ENCODE assay signal across 26 cellular contexts in genomic region chrX:132887569-132887968, GRCh38.
DNase-seq lines count a peak whose midpoint lies in the region; ATAC-seq, FAIRE-seq and TF ChIP-seq lines count a peak whose summit lies in the region.
"Had no signal": no experiment of that assay in that cellular context is flagged by ENCODE, and none has a peak within 500 bp of the region (broad histone marks: within the 10 kb centered on the region; RNA-seq: fewer than 3 reads in every experiment).

No MANE protein-coding gene starts in this region.

- H3K27ac ChIP-seq in SK-N-SH (ENCODE audit: low read depth in 2 of 2, low read length in 1 of 2) (no peak overlapping the region), astrocyte (ENCODE audit: low read depth, low read length) (no peak overlapping the region)
- H3K27ac ChIP-seq: 22Rv1, BLaER1 had no signal

- TF ChIP-seq CTCF in SK-N-SH (IDR thresholded peaks at IDR 0.05) (no peak), astrocyte (IDR thresholded peaks at IDR 0.05; ENCODE audit: insufficient read depth, low read depth, low read length) (no peak)

- no peaks in the 10 kb centered on the region for H3K27me3 Mint-ChIP-seq in astrocyte (ENCODE audit: low read depth, unreplicated experiment)
- H3K27me3 Mint-ChIP-seq: CD4-positive, CD25-positive, alpha-beta regulatory T cell had no signal

- H3K36me3 ChIP-seq in SK-N-SH (replicated peaks in 1 of 2; ENCODE audit: control insufficient read depth in 1 of 2, insufficient read depth in 2 of 2, low read length in 1 of 2) (no peaks in the 10 kb centered on the region), astrocyte (ENCODE audit: insufficient read depth, low read length) (no peaks in the 10 kb centered on the region)
- H3K36me3 ChIP-seq: BE2C, BLaER1 had no signal

- FAIRE-seq in astrocyte (lab: Jason Lieb, UNC), result peak; percentile 90
- FAIRE-seq: GM12878, GM12892, GM18507, GM19239 had no signal

- no peak for TF ChIP-seq EP300 in SK-N-SH (IDR thresholded peaks at IDR 0.05; ENCODE audit: borderline replicate concordance in 1 of 2, low read depth in 1 of 2, low read length in 1 of 2)

- no peak overlapping the region for H3K27ac Mint-ChIP-seq in astrocyte (ENCODE audit: unreplicated experiment)
- H3K27ac Mint-ChIP-seq: CD14-positive monocyte; CD4-positive, alpha-beta memory T cell; CD4-positive, CD25-positive, alpha-beta regulatory T cell; CD8-positive, alpha-beta memory T cell had no signal

- no peaks in the 10 kb centered on the region for H3F3A ChIP-seq in SK-N-SH (replicated peaks; ENCODE audit: insufficient read depth)

- H3K4me1 Mint-ChIP-seq in astrocyte (ENCODE audit: low read depth, unreplicated experiment), result no peaks in the 10 kb centered on the region
- H3K4me1 Mint-ChIP-seq: CD14-positive monocyte; CD4-positive, alpha-beta memory T cell; CD4-positive, CD25-positive, alpha-beta regulatory T cell; CD8-positive, alpha-beta memory T cell had no signal

- no peaks in the 10 kb centered on the region for H3K79me2 ChIP-seq in SK-N-SH (ENCODE audit: insufficient read depth)
- H3K79me2 ChIP-seq in astrocyte (ENCODE audit: insufficient read depth, low read length), result no peaks in the 10 kb centered on the region

- H3K9me3 ChIP-seq in SK-N-SH (no peaks in the 10 kb centered on the region), astrocyte (ENCODE audit: insufficient read depth, low read depth, low read length) (no peaks in the 10 kb centered on the region)
- H3K9me3 ChIP-seq: BE2C had no signal

- no peak for ATAC-seq in SK-N-SH treated with all-trans-retinoic acid at 6 μM for 48 hours
- ATAC-seq in GM19023 (IDR thresholded peaks at IDR 0.05; ENCODE audit: unreplicated experiment), result no peak
- ATAC-seq: GM12878 had no signal

- H3K9ac ChIP-seq in SK-N-SH (no peak overlapping the region), astrocyte (ENCODE audit: low read length) (no peak overlapping the region)
- H3K9ac ChIP-seq: BLaER1 had no signal

- no peaks in the 10 kb centered on the region for H3K9me2 ChIP-seq in SK-N-SH

- TF ChIP-seq RAD21 in SK-N-SH (IDR thresholded peaks at IDR 0.05; ENCODE audit: low read length), result no peak

- H3K4me1 ChIP-seq in SK-N-SH (ENCODE audit: control insufficient read depth in 1 of 2, insufficient read depth in 2 of 2, low read depth in 1 of 2, low read length in 1 of 2) (no peaks in the 10 kb centered on the region), astrocyte (ENCODE audit: insufficient read depth, low read length) (no peaks in the 10 kb centered on the region)
- H3K4me1 ChIP-seq: BE2C, BLaER1 had no signal

- POLR2A ChIA-PET in SK-N-SH (lab: Yijun Ruan, JAX), result no interaction called here

- H3K9me3 Mint-ChIP-seq in astrocyte (ENCODE audit: unreplicated experiment), result peaks cover 2% of the 10 kb centered on the region

- H3K36me3 Mint-ChIP-seq in astrocyte (ENCODE audit: low read depth, unreplicated experiment), result peaks cover 2% of the 10 kb centered on the region
- H3K36me3 Mint-ChIP-seq: CD14-positive monocyte; CD4-positive, alpha-beta memory T cell; CD4-positive, CD25-positive, alpha-beta regulatory T cell; CD8-positive, alpha-beta memory T cell had no signal

- H3K4me3 ChIP-seq in SK-N-SH (ENCODE audit: low read depth in 2 of 2, low read length in 1 of 2) (no peak overlapping the region), astrocyte (ENCODE audit: insufficient read depth, low read depth, low read length) (no peak overlapping the region)
- H3K4me3 ChIP-seq: BLaER1, GM12878 had no signal

- H2AFZ ChIP-seq in SK-N-SH (ENCODE audit: low read depth) (no peak overlapping the region), astrocyte (ENCODE audit: low read depth, low read length) (no peak overlapping the region)

- no peak overlapping the region for H3K4me2 ChIP-seq in SK-N-SH
- H3K4me2 ChIP-seq in astrocyte (ENCODE audit: low read length), result no peak overlapping the region
- H3K4me2 ChIP-seq: BLaER1 had no signal

- no peaks in the 10 kb centered on the region for H3K27me3 ChIP-seq in SK-N-SH (ENCODE audit: insufficient read depth)
- H3K27me3 ChIP-seq in astrocyte (ENCODE audit: insufficient read depth, low read length), result no peaks in the 10 kb centered on the region
- H3K27me3 ChIP-seq: BE2C had no signal

- H4K20me1 ChIP-seq in SK-N-SH (ENCODE audit: insufficient read depth), result no peaks in the 10 kb centered on the region
- no peaks in the 10 kb centered on the region for H4K20me1 ChIP-seq in astrocyte (ENCODE audit: insufficient read depth, low read length)
- H4K20me1 ChIP-seq: BLaER1 had no signal

- CTCF ChIA-PET in SK-N-SH (lab: Yijun Ruan, JAX), result interaction anchor here (0.6 kb wide), 1 partner anchor 292 kb away, joined by 3 read pairs; no protein-coding TSS in a partner anchor

- H3K4me3 Mint-ChIP-seq in astrocyte (ENCODE audit: unreplicated experiment), result no peak overlapping the region
- H3K4me3 Mint-ChIP-seq: CD14-positive monocyte; CD4-positive, alpha-beta memory T cell; CD4-positive, CD25-positive, alpha-beta regulatory T cell; CD8-positive, alpha-beta memory T cell had no signal

- DNase-seq in SK-N-SH (no peak), astrocyte (ENCODE audit: low read depth) (no peak), foreskin melanocyte (no peak)
- DNase-seq: ACHN; BE2C; C1 segment of cervical spinal cord; CD4-positive, alpha-beta memory T cell; CD4-positive, CD25-positive, alpha-beta regulatory T cell; CD8-positive, alpha-beta memory T cell; COR-L47; DMS 273 treated with DMSO at 0.1 percent for 48 hours; DMS153; DMS53; DMS79; DND-41; EL; GDM1 had no signal

TF ChIP-seq in SK-N-SH treated with all-trans-retinoic acid at 6 μM for 48 hours, 23 proteins besides CTCF, POLR2A, EP300 and RAD21 (continues in another document):
- no peak for TF ChIP-seq PATZ1 (CRISPR knock-in tag; IDR thresholded peaks at IDR 0.05; ENCODE audit: borderline replicate concordance)
- TF ChIP-seq ZNF8 (CRISPR knock-in tag; IDR thresholded peaks at IDR 0.05), result peak; percentile 66
- TF ChIP-seq ZFP3 (CRISPR knock-in tag; IDR thresholded peaks at IDR 0.05), result no peak
- no peak for TF ChIP-seq SNAI2 (CRISPR knock-in tag; IDR thresholded peaks at IDR 0.05)

TF ChIP-seq in SK-N-SH, 30 proteins besides CTCF, POLR2A, EP300 and RAD21:
- no peak for TF ChIP-seq TEAD4 (IDR thresholded peaks at IDR 0.05; ENCODE audit: borderline replicate concordance, insufficient read depth)
- TF ChIP-seq TCF12 (IDR thresholded peaks at IDR 0.05), result no peak
- TF ChIP-seq SMC3 (IDR thresholded peaks at IDR 0.05; ENCODE audit: low read depth, low read length), result no peak
- TF ChIP-seq MXI1 (IDR thresholded peaks at IDR 0.05; ENCODE audit: low read depth, low read length), result no peak
- no peak for TF ChIP-seq NRF1 (IDR thresholded peaks at IDR 0.05; ENCODE audit: low read depth, low read length)
- no peak for TF ChIP-seq ELF1 (IDR thresholded peaks at IDR 0.05)
- TF ChIP-seq YY1 (IDR thresholded peaks at IDR 0.05; ENCODE audit: low read depth), result no peak
- TF ChIP-seq GABPA (IDR thresholded peaks at IDR 0.05; ENCODE audit: low read depth), result no peak
- TF ChIP-seq IRF3 (IDR thresholded peaks at IDR 0.05; ENCODE audit: low read depth, low read length), result no peak
- TF ChIP-seq CHD2 (IDR thresholded peaks at IDR 0.05; ENCODE audit: low read length, partially characterized antibody), result no peak
- TF ChIP-seq GATA2 (CRISPR knock-in tag; IDR thresholded peaks at IDR 0.05), result no peak
- TF ChIP-seq FOXJ3 (CRISPR knock-in tag; IDR thresholded peaks at IDR 0.05), result no peak
- no peak for TF ChIP-seq RFX5 (IDR thresholded peaks at IDR 0.05; ENCODE audit: low read length)
- TF ChIP-seq USF2 (IDR thresholded peaks at IDR 0.05; ENCODE audit: borderline replicate concordance, low read depth, low read length), result no peak
- no peak for TF ChIP-seq EZH2phosphoT487 (IDR thresholded peaks at IDR 0.05; ENCODE audit: borderline replicate concordance, low read depth)
TF ChIP-seq in SK-N-SH: peak in this region for 0.
